Comparison of ENCODE assay signal across 11 cellular contexts in the genomic region with DNA sequence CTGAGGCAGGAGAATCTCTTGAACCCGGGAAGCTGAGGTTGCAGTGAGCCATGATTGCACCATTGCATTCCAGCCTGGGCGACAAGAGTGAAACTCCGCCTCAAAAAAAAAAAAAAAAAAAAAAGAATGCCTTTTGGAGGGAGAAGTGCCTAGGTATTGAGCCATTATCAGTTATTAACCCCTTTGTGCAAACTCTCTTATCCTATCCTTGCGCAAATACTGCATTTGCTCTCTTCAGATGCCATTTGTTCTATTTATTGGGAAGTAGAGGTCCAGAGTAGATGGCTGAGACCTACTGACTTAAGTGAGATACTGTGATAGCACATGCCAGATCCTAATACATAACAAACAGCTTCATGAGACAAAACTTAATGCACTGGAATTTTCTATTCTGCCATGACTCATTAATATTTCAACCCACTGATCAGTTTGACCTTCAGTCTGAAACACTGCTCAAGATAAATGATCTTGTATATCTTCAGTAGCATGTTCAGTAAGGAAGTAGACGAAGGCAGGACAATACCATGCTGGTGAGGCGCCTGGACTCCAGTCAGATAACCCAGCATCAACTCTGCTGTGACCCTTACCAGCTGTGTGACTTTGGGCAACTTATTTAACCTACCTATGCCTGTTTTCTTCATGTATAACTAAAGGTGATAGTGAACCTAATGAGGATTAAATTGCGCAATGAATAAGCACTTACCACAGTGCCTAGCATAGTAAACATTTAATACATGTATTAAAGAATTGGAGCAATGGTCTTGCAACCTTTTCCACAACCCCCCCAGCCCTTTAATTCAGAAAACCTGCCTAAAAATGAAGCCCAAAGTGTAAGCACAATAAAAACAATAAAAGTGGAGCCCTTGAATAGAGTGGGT. TPM values are rescaled to one million over a fixed set of nuclear protein-coding genes. Genes with fewer than 3 reads are reported as not detected.
DNase-seq lines count a peak whose midpoint lies in the region; ATAC-seq, FAIRE-seq and TF ChIP-seq lines count a peak whose summit lies in the region.
"Had no signal": no experiment of that assay in that cellular context is flagged by ENCODE, and none has a peak within 500 bp of the region (broad histone marks: within the 10 kb centered on the region; RNA-seq: fewer than 3 reads in every experiment).

No MANE protein-coding gene starts in this region.

- H3K4me1 ChIP-seq in RWPE2 (ENCODE audit: insufficient read depth, poor library complexity, severe bottlenecking): no peaks in the 10 kb centered on the region
- H3K4me1 ChIP-seq in endothelial cell of umbilical vein (ENCODE audit: control insufficient read depth, extremely low read depth, insufficient read depth, low read length): no peaks in the 10 kb centered on the region

- H3K27ac Mint-ChIP-seq in activated naive CD4-positive, alpha-beta T cell treated with anti-CD3 and anti-CD28 coated beads, Interleukin-2, amount 50 U/mL, for 24 hours: peak overlapping the region; percentile 15

- in situ Hi-C loops in brain microvascular endothelial cell (cut with HindIII; ENCODE audit: low pct_ligation_motif_present, low sequenced_read_pairs): no loop called here

- DNase-seq in activated naive CD4-positive, alpha-beta T cell treated with anti-CD3 and anti-CD28 coated beads, Interleukin-2, amount 50 U/mL, for 16 hours: no peak
- DNase-seq in RWPE2 (ENCODE audit: low spot score) (no peak), endothelial cell of umbilical vein (ENCODE audit: low read depth, low spot score) (no peak), brain microvascular endothelial cell (no peak), frontal cortex (ENCODE audit: low spot score in 2 of 2) (no peak)
- DNase-seq: GM23248, MV-4-11 had no signal

- no peaks in the 10 kb centered on the region for H3K27me3 ChIP-seq in RWPE2 (ENCODE audit: insufficient read depth, poor library complexity, severe bottlenecking)
- no peaks in the 10 kb centered on the region for H3K27me3 ChIP-seq in endothelial cell of umbilical vein (ENCODE audit: control insufficient read depth in 2 of 2, insufficient read depth in 2 of 2, low read length in 2 of 2)
- H3K27me3 ChIP-seq in brain microvascular endothelial cell (replicated peaks): no peaks in the 10 kb centered on the region
- H3K27me3 ChIP-seq: vagina had no signal

- FAIRE-seq in endothelial cell of umbilical vein (lab: Jason Lieb, UNC): peak; percentile 63
- FAIRE-seq in frontal cortex (lab: Jason Lieb, UNC): no peak

- intact Hi-C loops in endothelial cell of umbilical vein (cut with micrococcal nuclease): no loop called here

- no peaks in the 10 kb centered on the region for H3K27me3 Mint-ChIP-seq in activated naive CD4-positive, alpha-beta T cell treated with anti-CD3 and anti-CD28 coated beads, Interleukin-2, amount 50 U/mL, for 24 hours

- H3K9me3 ChIP-seq in RWPE2 (ENCODE audit: severe bottlenecking) (no peaks in the 10 kb centered on the region), endothelial cell of umbilical vein (replicated peaks; ENCODE audit: control insufficient read depth, insufficient read depth, low read length) (no peaks in the 10 kb centered on the region)
- H3K9me3 ChIP-seq: vagina had no signal

- H3K36me3 ChIP-seq in RWPE2 (ENCODE audit: low read depth) (peaks cover 57% of the 10 kb centered on the region), endothelial cell of umbilical vein (ENCODE audit: control insufficient read depth in 2 of 2, extremely low read depth in 1 of 2, insufficient read depth in 2 of 2, low read length in 2 of 2) (peaks cover 0 to 11% of the 10 kb centered on the region in 2 experiments), brain microvascular endothelial cell (replicated peaks) (no peaks in the 10 kb centered on the region)
- H3K36me3 ChIP-seq: vagina had no signal

- TF ChIP-seq CTCF in RWPE2 (IDR thresholded peaks at IDR 0.05; ENCODE audit: poor library complexity, severe bottlenecking) (no peak), endothelial cell of umbilical vein (IDR thresholded peaks at IDR 0.05; ENCODE audit: extremely low read depth in 1 of 2, insufficient read depth in 1 of 2, low read depth in 1 of 2, low read length in 2 of 2) (no peak), brain microvascular endothelial cell (IDR thresholded peaks at IDR 0.05; ENCODE audit: low read depth, low read length, missing control alignments) (no peak)

- no peaks in the 10 kb centered on the region for H4K20me1 ChIP-seq in endothelial cell of umbilical vein (replicated peaks; ENCODE audit: control insufficient read depth, extremely low read depth, insufficient read depth, low read length)

- H3K4me3 Mint-ChIP-seq in activated naive CD4-positive, alpha-beta T cell treated with anti-CD3 and anti-CD28 coated beads, Interleukin-2, amount 50 U/mL, for 24 hours: no peak overlapping the region

- BruUV-seq in endothelial cell of umbilical vein (replicated peaks; lab: Mats Ljungman, UMichigan): no TSS peak

- no peak overlapping the region for H3K27ac ChIP-seq in RWPE2 (ENCODE audit: poor library complexity, severe bottlenecking)
- no peak overlapping the region for H3K27ac ChIP-seq in endothelial cell of umbilical vein (ENCODE audit: insufficient read depth, low read depth, low read length)
- H3K27ac ChIP-seq in temporal lobe (ENCODE audit: low read depth, low read length): peak overlapping the region; percentile 17
- no peak overlapping the region for H3K27ac ChIP-seq in brain microvascular endothelial cell
- H3K27ac ChIP-seq: GM23248, vagina had no signal

- no peak overlapping the region for H3K4me2 ChIP-seq in endothelial cell of umbilical vein (ENCODE audit: insufficient read depth, low read length)

- ATAC-seq in RWPE2 (ENCODE audit: low read depth) (peak; percentile 5; the same call in 2 of the 3 replicates), HG02759 (IDR thresholded peaks at IDR 0.05; ENCODE audit: unreplicated experiment) (no peak)

- no peak overlapping the region for H2AFZ ChIP-seq in endothelial cell of umbilical vein (ENCODE audit: low read depth, low read length)
- H2AFZ ChIP-seq: GM23248 had no signal

- dilution Hi-C loops in endothelial cell of umbilical vein (cut with MboI; ENCODE audit: extremely low pct_ligation_motif_present, low sequenced_read_pairs): no loop called here

- H3K9ac ChIP-seq in endothelial cell of umbilical vein (replicated peaks; ENCODE audit: extremely low read depth, insufficient read depth, low read length): no peak overlapping the region
- H3K9ac ChIP-seq: GM23248 had no signal

- POLR2A ChIA-PET in endothelial cell of umbilical vein (lab: Charles Lee): no interaction called here

- H3K9me3 Mint-ChIP-seq in activated naive CD4-positive, alpha-beta T cell treated with anti-CD3 and anti-CD28 coated beads, Interleukin-2, amount 50 U/mL, for 24 hours: no peaks in the 10 kb centered on the region

- CTCF ChIA-PET in endothelial cell of umbilical vein (lab: Charles Lee): no interaction called here

- TF ChIP-seq POLR2A in endothelial cell of umbilical vein (IDR thresholded peaks at IDR 0.05; ENCODE audit: low read depth, low read length): no peak

- H3K36me3 Mint-ChIP-seq in activated naive CD4-positive, alpha-beta T cell treated with anti-CD3 and anti-CD28 coated beads, Interleukin-2, amount 50 U/mL, for 24 hours: peaks cover 11% of the 10 kb centered on the region

- peaks cover 37% of the 10 kb centered on the region for H3K79me2 ChIP-seq in endothelial cell of umbilical vein (ENCODE audit: control insufficient read depth, insufficient read depth, low read length)

- H3K4me1 Mint-ChIP-seq in activated naive CD4-positive, alpha-beta T cell treated with anti-CD3 and anti-CD28 coated beads, Interleukin-2, amount 50 U/mL, for 24 hours: peaks cover 70% of the 10 kb centered on the region

- no peak overlapping the region for H3K4me3 ChIP-seq in RWPE2 (ENCODE audit: severe bottlenecking)
- H3K4me3 ChIP-seq in endothelial cell of umbilical vein (replicated peaks in 1 of 3; ENCODE audit: insufficient read depth in 1 of 3, low read depth in 1 of 3, low read length in 3 of 3): no peak overlapping the region
- H3K4me3 ChIP-seq in brain microvascular endothelial cell (ENCODE audit: low read depth, low read length): no peak overlapping the region
- H3K4me3 ChIP-seq: GM23248, vagina had no signal

- no peaks in the 10 kb centered on the region for H3K9me1 ChIP-seq in endothelial cell of umbilical vein (replicated peaks; ENCODE audit: control insufficient read depth, extremely low read depth, insufficient read depth, low read length)

RNA-seq across cellular contexts. Expression of gene DNAAF2, which starts 5.7 kb away (rescaled TPM):
- total RNA-seq in endothelial cell of umbilical vein: 5.7 and 6.4 TPM in 2 replicates
- polyA plus RNA-seq in endothelial cell of umbilical vein: 3.0 and 3.1 TPM in 2 replicates
- 4.5 and 4.9 TPM in 2 replicates for polyA plus RNA-seq in endothelial cell of umbilical vein (2011; cell fraction: cytosol; rRNA removed)
- 2.0 and 2.4 TPM in 2 replicates for polyA plus RNA-seq in endothelial cell of umbilical vein (2011; cell fraction: nucleus; rRNA removed)
- polyA plus RNA-seq in endothelial cell of umbilical vein (2012): 4.1 and 5.4 TPM in 2 replicates
- polyA minus RNA-seq in endothelial cell of umbilical vein: 1.2 and 1.5 TPM in 2 replicates
- polyA minus RNA-seq in endothelial cell of umbilical vein (2011; cell fraction: cytosol; rRNA and poly(A)+ RNA removed): 5.4 TPM
- 1.2 and 3.5 TPM in 2 replicates for polyA minus RNA-seq in endothelial cell of umbilical vein (2011; cell fraction: nucleus; rRNA and poly(A)+ RNA removed)
- total RNA-seq in temporal lobe: 13.0 TPM
- 22.0 TPM for total RNA-seq in frontal cortex

RNA-seq across cellular contexts. Expression of gene MGAT2, which starts 20.2 kb away (rescaled TPM):
- total RNA-seq in endothelial cell of umbilical vein (68.1 and 72.6 TPM in 2 replicates), temporal lobe (25.6 TPM), frontal cortex (51.4 TPM)
- 34.5 and 36.4 TPM in 2 replicates for polyA plus RNA-seq in endothelial cell of umbilical vein
- polyA plus RNA-seq in endothelial cell of umbilical vein (2011; cell fraction: cytosol; rRNA removed): 30.2 and 37.4 TPM in 2 replicates
- polyA plus RNA-seq in endothelial cell of umbilical vein (2011; cell fraction: nucleus; rRNA removed): 14.1 and 18.4 TPM in 2 replicates
- 18.4 and 23.0 TPM in 2 replicates for polyA plus RNA-seq in endothelial cell of umbilical vein (2012)
- polyA minus RNA-seq in endothelial cell of umbilical vein: 37.4 and 40.6 TPM in 2 replicates
- 19.3 TPM for polyA minus RNA-seq in endothelial cell of umbilical vein (2011; cell fraction: cytosol; rRNA and poly(A)+ RNA removed)
- 15.7 and 17.6 TPM in 2 replicates for polyA minus RNA-seq in endothelial cell of umbilical vein (2011; cell fraction: nucleus; rRNA and poly(A)+ RNA removed)

RNA-seq across cellular contexts. Expression of gene RPL36AL, which starts 20.4 kb away (rescaled TPM):
- total RNA-seq in endothelial cell of umbilical vein (251 and 260 TPM in 2 replicates), temporal lobe (73.0 TPM), frontal cortex (87.6 TPM)
- polyA plus RNA-seq in endothelial cell of umbilical vein: 116 and 174 TPM in 2 replicates
- polyA plus RNA-seq in endothelial cell of umbilical vein (2011; cell fraction: cytosol; rRNA removed): 257 and 274 TPM in 2 replicates
- 78.3 and 111 TPM in 2 replicates for polyA plus RNA-seq in endothelial cell of umbilical vein (2011; cell fraction: nucleus; rRNA removed)
- 427 and 571 TPM in 2 replicates for polyA plus RNA-seq in endothelial cell of umbilical vein (2012)
- polyA minus RNA-seq in endothelial cell of umbilical vein: 58.1 and 72.5 TPM in 2 replicates
- polyA minus RNA-seq in endothelial cell of umbilical vein (2011; cell fraction: cytosol; rRNA and poly(A)+ RNA removed): 48.3 TPM
- polyA minus RNA-seq in endothelial cell of umbilical vein (2011; cell fraction: nucleus; rRNA and poly(A)+ RNA removed): 11.5 and 16.9 TPM in 2 replicates

RNA-seq across cellular contexts. Expression of gene LRR1, which starts 42.0 kb away (rescaled TPM):
- total RNA-seq in endothelial cell of umbilical vein (30.1 and 30.9 TPM in 2 replicates), temporal lobe (3.0 TPM), frontal cortex (5.3 TPM)
- 11.4 and 17.7 TPM in 2 replicates for polyA plus RNA-seq in endothelial cell of umbilical vein
- polyA plus RNA-seq in endothelial cell of umbilical vein (2011; cell fraction: cytosol; rRNA removed): 19.5 and 20.3 TPM in 2 replicates
- polyA plus RNA-seq in endothelial cell of umbilical vein (2011; cell fraction: nucleus; rRNA removed): 9.7 and 15.5 TPM in 2 replicates
- 14.1 and 24.0 TPM in 2 replicates for polyA plus RNA-seq in endothelial cell of umbilical vein (2012)
- polyA minus RNA-seq in endothelial cell of umbilical vein: 9.0 and 9.2 TPM in 2 replicates
- 19.5 TPM for polyA minus RNA-seq in endothelial cell of umbilical vein (2011; cell fraction: cytosol; rRNA and poly(A)+ RNA removed)
- polyA minus RNA-seq in endothelial cell of umbilical vein (2011; cell fraction: nucleus; rRNA and poly(A)+ RNA removed): 6.1 and 9.1 TPM in 2 replicates

RNA-seq across cellular contexts. Expression of gene POLE2, which starts 47.2 kb away (rescaled TPM):
- total RNA-seq in endothelial cell of umbilical vein (16.4 and 18.3 TPM in 2 replicates), temporal lobe (5.2 TPM), frontal cortex (5.3 TPM)
- 9.1 and 12.5 TPM in 2 replicates for polyA plus RNA-seq in endothelial cell of umbilical vein
- 13.4 and 16.1 TPM in 2 replicates for polyA plus RNA-seq in endothelial cell of umbilical vein (2011; cell fraction: cytosol; rRNA removed)
- polyA plus RNA-seq in endothelial cell of umbilical vein (2011; cell fraction: nucleus; rRNA removed): 23.0 and 24.0 TPM in 2 replicates
- 7.3 and 14.7 TPM in 2 replicates for polyA plus RNA-seq in endothelial cell of umbilical vein (2012)
- 10.7 and 11.1 TPM in 2 replicates for polyA minus RNA-seq in endothelial cell of umbilical vein
- polyA minus RNA-seq in endothelial cell of umbilical vein (2011; cell fraction: cytosol; rRNA and poly(A)+ RNA removed): 7.7 TPM
- 13.5 and 18.6 TPM in 2 replicates for polyA minus RNA-seq in endothelial cell of umbilical vein (2011; cell fraction: nucleus; rRNA and poly(A)+ RNA removed)
